In genomic region chr2:162457487-162457886, GRCh38 we compare ENCODE assay signal across 16 cellular contexts.
DNase-seq lines count a peak whose midpoint lies in the region; ATAC-seq and TF ChIP-seq lines count a peak whose summit lies in the region.
"Had no signal": no experiment of that assay in that cellular context is flagged by ENCODE, and none has a peak within 500 bp of the region (broad histone marks: within the 10 kb centered on the region; RNA-seq: fewer than 3 reads in every experiment).

No MANE protein-coding gene starts in this region.

- no peaks in the 10 kb centered on the region for H3K4me1 ChIP-seq in neuronal stem cell (ENCODE audit: control insufficient read depth in 2 of 2, insufficient read depth in 1 of 2, low read depth in 1 of 2, low read length in 2 of 2)

- H2BK15ac ChIP-seq in neuronal stem cell (ENCODE audit: low read length) = no peak overlapping the region

- no peak overlapping the region for H3K4me3 ChIP-seq in neuronal stem cell (ENCODE audit: low read length in 2 of 2)

- no peaks in the 10 kb centered on the region for H3K27me3 ChIP-seq in neuronal stem cell (ENCODE audit: control insufficient read depth in 3 of 3, insufficient read depth in 3 of 3, low read depth in 1 of 3, low read length in 3 of 3)

- no peak overlapping the region for H2BK12ac ChIP-seq in neuronal stem cell (ENCODE audit: low read length)

- peaks cover 20% of the 10 kb centered on the region for H3K9me3 Mint-ChIP-seq in glutamatergic neuron (ENCODE audit: unreplicated experiment)
- H3K9me3 Mint-ChIP-seq in stimulated activated naive CD8-positive, alpha-beta T cell treated with anti-CD3 and anti-CD28 coated beads, Interleukin-15, amount 100 ng/mL, for 72 hours = no peaks in the 10 kb centered on the region
- H3K9me3 Mint-ChIP-seq: CD4-positive, alpha-beta T cell; H9 had no signal

- peaks cover 47% of the 10 kb centered on the region for H3K4me1 Mint-ChIP-seq in glutamatergic neuron (ENCODE audit: low read depth, unreplicated experiment)
- no peaks in the 10 kb centered on the region for H3K4me1 Mint-ChIP-seq in stimulated activated naive CD8-positive, alpha-beta T cell treated with anti-CD3 and anti-CD28 coated beads, Interleukin-15, amount 100 ng/mL, for 72 hours
- H3K4me1 Mint-ChIP-seq: B cell, H9 had no signal

- H3K27ac Mint-ChIP-seq in glutamatergic neuron (ENCODE audit: unreplicated experiment) = peak overlapping the region; percentile 90
- H3K27ac Mint-ChIP-seq in stimulated activated naive CD8-positive, alpha-beta T cell treated with anti-CD3 and anti-CD28 coated beads, Interleukin-15, amount 100 ng/mL, for 72 hours = no peak overlapping the region
- H3K27ac Mint-ChIP-seq: B cell; CD4-positive, alpha-beta T cell; H9 had no signal

- DNase-seq in NCI-H524 (lab: John Stamatoyannopoulos, UW) (peak; percentile 32 to 76), NCI-H69 (lab: John Stamatoyannopoulos, UW) (peak; percentile 46), glutamatergic neuron (no peak), neuronal stem cell (ENCODE audit: low spot score) (no peak), UCSD-AML1 (lab: John Stamatoyannopoulos, UW; ENCODE audit: unreplicated experiment) (no peak)
- no peak for DNase-seq in stimulated activated naive CD8-positive, alpha-beta T cell treated with anti-CD3 and anti-CD28 coated beads, Interleukin-15, amount 100 ng/mL, for 72 hours
- DNase-seq in stimulated activated CD4-positive, alpha-beta T cell treated with anti-CD3 and anti-CD28 coated beads, Interleukin-12 subunit alpha, Interleukin-12 subunit beta, amount 100 ng/mL, for 4 hours = no peak
- DNase-seq: C1 segment of cervical spinal cord; Calu3; CD4-positive, alpha-beta T cell; DMS153; DMS79 treated with DMSO at 0.1 percent for 48 hours; EL; GOT3; H9 had no signal

- peaks cover 11% of the 10 kb centered on the region for H3K27me3 Mint-ChIP-seq in glutamatergic neuron (ENCODE audit: unreplicated experiment)
- no peaks in the 10 kb centered on the region for H3K27me3 Mint-ChIP-seq in stimulated activated naive CD8-positive, alpha-beta T cell treated with anti-CD3 and anti-CD28 coated beads, Interleukin-15, amount 100 ng/mL, for 72 hours
- H3K27me3 Mint-ChIP-seq: B cell; CD4-positive, alpha-beta T cell had no signal

- no peak overlapping the region for H2BK120ac ChIP-seq in neuronal stem cell (ENCODE audit: low read depth, low read length)

- no peak overlapping the region for H3K14ac ChIP-seq in neuronal stem cell (ENCODE audit: low read length)

- TF ChIP-seq CTCF in glutamatergic neuron (IDR thresholded peaks at IDR 0.05; ENCODE audit: partially characterized antibody, unreplicated experiment) = no peak

- WGBS in neuronal stem cell (ENCODE audit: extremely low coverage in 2 of 2, insufficient read length in 2 of 2, insufficient replicate concordance in 1 of 2), 2 donors = no CpG with 5 or more reads among the region's 6 CpGs

- no peak overlapping the region for H2AK5ac ChIP-seq in neuronal stem cell (ENCODE audit: low read depth, low read length)

- peak overlapping the region; percentile 7 for H2AFZ ChIP-seq in neuronal stem cell (ENCODE audit: low read length)

- H3K27ac ChIP-seq in neuronal stem cell (replicated peaks; ENCODE audit: low read length) = no peak overlapping the region

- H4K8ac ChIP-seq in neuronal stem cell (ENCODE audit: low read depth, low read length) = no peak overlapping the region

- no peak overlapping the region for H3K4ac ChIP-seq in neuronal stem cell (ENCODE audit: low read length)

- no peaks in the 10 kb centered on the region for H3K79me1 ChIP-seq in neuronal stem cell (ENCODE audit: low read depth, low read length)

- no peak overlapping the region for H3K23ac ChIP-seq in neuronal stem cell (ENCODE audit: low read depth, low read length, poor library complexity)

- H3K4me3 Mint-ChIP-seq in glutamatergic neuron (ENCODE audit: unreplicated experiment) = no peak overlapping the region
- H3K4me3 Mint-ChIP-seq in stimulated activated naive CD8-positive, alpha-beta T cell treated with anti-CD3 and anti-CD28 coated beads, Interleukin-15, amount 100 ng/mL, for 72 hours = no peak overlapping the region
- H3K4me3 Mint-ChIP-seq: B cell; CD4-positive, alpha-beta T cell; H9 had no signal

- no peak overlapping the region for H2BK5ac ChIP-seq in neuronal stem cell (ENCODE audit: low read length)

- H3K18ac ChIP-seq in neuronal stem cell (ENCODE audit: low read length) = no peak overlapping the region

- no peak overlapping the region for H3K9ac ChIP-seq in neuronal stem cell (ENCODE audit: low read depth, low read length, poor library complexity)

- H3K9me3 ChIP-seq in neuronal stem cell (replicated peaks in 1 of 2; ENCODE audit: control insufficient read depth in 2 of 2, insufficient read depth in 1 of 2, low read depth in 1 of 2, low read length in 2 of 2) = no peaks in the 10 kb centered on the region

- no peak for ATAC-seq in stimulated activated naive CD8-positive, alpha-beta T cell treated with anti-CD3 and anti-CD28 coated beads, Interleukin-15, amount 100 ng/mL, for 72 hours

- H3K4me2 ChIP-seq in neuronal stem cell (ENCODE audit: insufficient read depth, low read length, poor library complexity, severe bottlenecking) = no peak overlapping the region

- peaks cover 11% of the 10 kb centered on the region for H3K36me3 Mint-ChIP-seq in glutamatergic neuron (ENCODE audit: unreplicated experiment)

- H3K36me3 ChIP-seq in neuronal stem cell (replicated peaks in 1 of 2; ENCODE audit: control insufficient read depth in 2 of 2, insufficient read depth in 2 of 2, low read length in 2 of 2) = no peaks in the 10 kb centered on the region

- no peak overlapping the region for H4K91ac ChIP-seq in neuronal stem cell (ENCODE audit: low read depth, low read length, poor library complexity)

Comparison
In these comparisons a context has a peak if more than half of its experiments do, and no peak if none do; other contexts are left out.
1. DNase-seq: peak in NCI-H524 (2 of 2) and NCI-H69 (single experiment); none in glutamatergic neuron (single experiment), neuronal stem cell (single experiment), stimulated activated naive CD8-positive, alpha-beta T cell treated with anti-CD3 and anti-CD28 coated beads, Interleukin-15, amount 100 ng/mL, for 72 hours (0 of 2), stimulated activated CD4-positive, alpha-beta T cell treated with anti-CD3 and anti-CD28 coated beads, Interleukin-12 subunit alpha, Interleukin-12 subunit beta, amount 100 ng/mL, for 4 hours (single experiment) and UCSD-AML1 (single experiment).